9 cellular contexts compared by ENCODE assay signal in the genomic region with DNA sequence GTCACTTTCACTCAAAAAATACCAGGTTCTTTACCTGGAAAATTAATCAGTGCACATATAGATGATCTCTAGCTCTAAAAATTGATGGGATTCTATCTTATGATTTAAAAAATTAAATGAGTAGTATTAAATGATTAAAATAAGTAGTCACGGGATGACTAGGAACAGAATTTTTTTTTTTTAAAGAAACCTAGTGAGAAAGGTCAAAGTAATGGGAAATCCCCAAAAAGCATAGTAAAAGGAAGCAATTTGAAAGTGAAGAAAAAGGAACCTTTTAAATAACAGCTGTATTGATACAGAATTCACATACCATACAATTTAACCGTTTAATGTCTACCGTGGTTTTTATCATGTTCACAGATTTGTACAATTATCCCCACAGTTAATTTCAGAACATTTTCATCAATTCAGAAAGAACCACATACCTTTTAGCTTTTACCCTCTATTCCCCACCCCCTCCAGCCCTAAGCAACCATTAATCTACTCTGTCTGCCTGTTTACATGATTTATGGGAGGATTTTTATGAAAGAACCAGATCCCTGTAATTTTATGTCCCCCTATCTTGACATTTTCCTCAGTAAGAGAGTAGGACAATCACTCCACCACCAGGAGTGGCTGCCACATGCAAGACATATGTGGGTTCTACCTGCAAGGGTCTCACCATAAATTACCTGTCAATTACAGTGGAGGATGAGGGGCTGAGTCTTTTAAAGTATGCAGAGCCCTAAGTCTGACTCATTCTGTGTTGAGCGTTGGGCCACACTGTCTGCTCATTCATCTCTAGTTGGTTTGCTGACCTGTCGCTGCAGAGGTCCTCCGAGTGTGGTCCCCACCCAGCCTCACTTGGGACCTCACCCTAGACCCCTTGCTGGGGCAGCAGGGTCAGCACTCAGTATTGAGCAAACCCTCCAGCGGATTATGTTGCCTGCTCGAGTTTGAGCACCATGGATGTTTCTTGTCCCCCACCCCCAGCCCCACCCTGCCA. TPM values are rescaled to one million over a fixed set of nuclear protein-coding genes. Genes with fewer than 3 reads are reported as not detected.
DNase-seq lines count a peak whose midpoint lies in the region; ATAC-seq and TF ChIP-seq lines count a peak whose summit lies in the region.
"Had no signal": no experiment of that assay in that cellular context is flagged by ENCODE, and none has a peak within 500 bp of the region (broad histone marks: within the 10 kb centered on the region; RNA-seq: fewer than 3 reads in every experiment).

No MANE protein-coding gene starts in this region.

- POLR2A ChIA-PET in activated B cell treated with CpG ODN at 0.5 μM for 24 hours (lab: Charles Lee): interaction anchor here (0.6 to 5.2 kb wide), 15 partner anchors 9 to 226 kb away, joined by 3 to 53 read pairs (median 5); partner anchors contain the start of genes ANKRD33B and MARCHF6
- POLR2A ChIA-PET in activated CD4-positive, alpha-beta memory T cell treated with anti-CD3 and anti-CD28 coated beads for 36 hours (lab: Charles Lee): no interaction called here

- peaks cover 94% of the 10 kb centered on the region for H3K4me1 Mint-ChIP-seq in activated B cell treated with CpG ODN at 0.5 μM for 24 hours
- H3K4me1 Mint-ChIP-seq in activated CD4-positive, alpha-beta memory T cell treated with anti-CD3 and anti-CD28 coated beads for 36 hours (ENCODE audit: low read depth): peaks cover 64% of the 10 kb centered on the region

- peaks cover 36% of the 10 kb centered on the region for H3K36me3 Mint-ChIP-seq in activated B cell treated with CpG ODN at 0.5 μM for 24 hours (ENCODE audit: low read depth)
- peaks cover 3% of the 10 kb centered on the region for H3K36me3 Mint-ChIP-seq in activated CD4-positive, alpha-beta memory T cell treated with anti-CD3 and anti-CD28 coated beads for 36 hours

- H3K9me3 Mint-ChIP-seq in activated B cell treated with CpG ODN at 0.5 μM for 24 hours: no peaks in the 10 kb centered on the region
- no peaks in the 10 kb centered on the region for H3K9me3 Mint-ChIP-seq in activated CD4-positive, alpha-beta memory T cell treated with anti-CD3 and anti-CD28 coated beads for 36 hours

- peak overlapping the region; percentile 83 for H3K4me3 Mint-ChIP-seq in activated B cell treated with CpG ODN at 0.5 μM for 24 hours
- H3K4me3 Mint-ChIP-seq in activated CD4-positive, alpha-beta memory T cell treated with anti-CD3 and anti-CD28 coated beads for 36 hours: no peak overlapping the region

- DNase-seq in CD1c-positive myeloid dendritic cell (ENCODE audit: extremely low spot score) (peak; percentile 53), activated B cell treated with CpG ODN at 0.5 μM for 24 hours (no peak), NCI-H82 treated with DMSO at 0.1 percent for 48 hours (lab: John Stamatoyannopoulos, UW; ENCODE audit: unreplicated experiment) (no peak), NCI-H2196 treated with DMSO at 0.1 percent for 48 hours (lab: John Stamatoyannopoulos, UW; ENCODE audit: unreplicated experiment) (no peak), NCI-H2029 (lab: John Stamatoyannopoulos, UW) (no peak)
- DNase-seq in activated CD4-positive, alpha-beta memory T cell treated with anti-CD3 and anti-CD28 coated beads for 36 hours: no peak
- DNase-seq: effector CD4-positive, alpha-beta T cell had no signal

- TF ChIP-seq CTCF in activated B cell treated with CpG ODN at 0.5 μM for 24 hours (IDR thresholded peaks at IDR 0.05): no peak

- CTCF ChIA-PET in activated B cell treated with CpG ODN at 0.5 μM for 24 hours (lab: Charles Lee): interaction anchor here (0.7 to 1.0 kb wide), 2 partner anchors 27 to 158 kb away, joined by 4 to 6 read pairs; no protein-coding TSS in a partner anchor
- CTCF ChIA-PET in activated CD4-positive, alpha-beta memory T cell treated with anti-CD3 and anti-CD28 coated beads for 36 hours (lab: Charles Lee): interaction anchor here (0.7 to 1.0 kb wide), 3 partner anchors 13 to 48 kb away, joined by 3 to 4 read pairs (median 3); no protein-coding TSS in a partner anchor

- H3K27ac Mint-ChIP-seq in activated B cell treated with CpG ODN at 0.5 μM for 24 hours: peak overlapping the region; percentile 87
- H3K27ac Mint-ChIP-seq in activated CD4-positive, alpha-beta memory T cell treated with anti-CD3 and anti-CD28 coated beads for 36 hours: no peak overlapping the region

- ATAC-seq in GM18868 (IDR thresholded peaks at IDR 0.05; ENCODE audit: unreplicated experiment) (peak; percentile 32), HG02938 (IDR thresholded peaks at IDR 0.05; ENCODE audit: unreplicated experiment) (peak; percentile 40), activated B cell treated with CpG ODN at 0.5 μM for 24 hours (ENCODE audit: low read depth) (peak; percentile 55)

- intact Hi-C loops in activated B cell treated with CpG ODN at 0.5 μM for 24 hours (cut with micrococcal nuclease): loop anchor here (1.0 to 5.0 kb wide), 12 partner anchors 9 to 227 kb away; partner anchors contain the start of genes ANKRD33B, DAP and MARCHF6
- intact Hi-C loops in activated CD4-positive, alpha-beta memory T cell treated with anti-CD3 and anti-CD28 coated beads for 36 hours (cut with micrococcal nuclease): loop anchor here (1.0 to 5.0 kb wide), 4 partner anchors 15 to 228 kb away; partner anchors contain the start of gene MARCHF6

- no peaks in the 10 kb centered on the region for H3K27me3 Mint-ChIP-seq in activated B cell treated with CpG ODN at 0.5 μM for 24 hours
- peaks cover 7% of the 10 kb centered on the region for H3K27me3 Mint-ChIP-seq in activated CD4-positive, alpha-beta memory T cell treated with anti-CD3 and anti-CD28 coated beads for 36 hours

RNA-seq across cellular contexts. Expression of gene ANKRD33B, which starts 16.0 kb away (rescaled TPM):
- 156 and 170 TPM in 2 replicates for total RNA-seq in activated B cell treated with CpG ODN at 0.5 μM for 24 hours
- total RNA-seq in activated CD4-positive, alpha-beta memory T cell treated with anti-CD3 and anti-CD28 coated beads for 36 hours: 1 to 10 TPM; 9.9 to 10.0 TPM

Comparison
In these comparisons a context has a peak if more than half of its experiments do, and no peak if none do; other contexts are left out.
1. RNA of gene ANKRD33B, which starts 16.0 kb away (total RNA-seq): 156 to 170 TPM in activated B cell treated with CpG ODN at 0.5 μM for 24 hours; 9.9 to 10.0 TPM in activated CD4-positive, alpha-beta memory T cell treated with anti-CD3 and anti-CD28 coated beads for 36 hours; every median in the first group is over 10 times any median in the second.
2. Peak in every context shown above with its lines, with median percentiles within 50 percentile points of each other: ATAC-seq.